ENCODE assay signal across 9 cellular contexts in genomic region chr22:39472570-39473556, GRCh38. TPM values are rescaled to one million over a fixed set of nuclear protein-coding genes. Genes with fewer than 3 reads are reported as not detected.
DNase-seq lines count a peak whose midpoint lies in the region; ATAC-seq and TF ChIP-seq lines count a peak whose summit lies in the region.
"Had no signal": no experiment of that assay in that cellular context is flagged by ENCODE, and none has a peak within 500 bp of the region (broad histone marks: within the 10 kb centered on the region; RNA-seq: fewer than 3 reads in every experiment).

No MANE protein-coding gene starts in this region.

- in situ Hi-C loops in HAP-1 (cut with MboI; ENCODE audit: low sequenced_read_pairs), result no loop called here

- H3K9ac ChIP-seq in colonic mucosa (ENCODE audit: low read depth in 2 of 2, low read length in 2 of 2), result peak overlapping the region in 1 of 2 donors; percentile 53

- H3K27ac Mint-ChIP-seq in osteocyte (ENCODE audit: unreplicated experiment), result peak overlapping the region; percentile 85
- H3K27ac Mint-ChIP-seq: activated CD4-positive, alpha-beta memory T cell treated with anti-CD3 and anti-CD28 coated beads, Interleukin-2, amount 10 ng/mL, durations not matched to agents 7 days and 5 days had no signal

- H3K36me3 ChIP-seq in DOHH2 (ENCODE audit: control insufficient read depth, low read length) (peaks cover 34% of the 10 kb centered on the region), colonic mucosa (no peaks in the 10 kb centered on the region), HAP-1 (replicated peaks) (no peaks in the 10 kb centered on the region)

- ATAC-seq in HG02885 (IDR thresholded peaks at IDR 0.05; ENCODE audit: poor library complexity, unreplicated experiment), result no peak
- ATAC-seq in HG03095 (IDR thresholded peaks at IDR 0.05; ENCODE audit: unreplicated experiment), result no peak
- ATAC-seq in HG02571 (IDR thresholded peaks at IDR 0.05; ENCODE audit: unreplicated experiment), result no peak

- peak overlapping the region; percentile 64 for H3K4me3 ChIP-seq in DOHH2 (ENCODE audit: low read length)
- H3K4me3 ChIP-seq in colonic mucosa, result peak overlapping the region; percentile 14
- no peak overlapping the region for H3K4me3 ChIP-seq in HAP-1

- H3K27ac ChIP-seq in DOHH2 (ENCODE audit: low read depth, low read length), result peak overlapping the region; percentile 97
- peak overlapping the region; percentile 69 for H3K27ac ChIP-seq in colonic mucosa

- TF ChIP-seq CTCF in DOHH2 (IDR thresholded peaks at IDR 0.05; ENCODE audit: low read depth, low read length, poor library complexity, severe bottlenecking), result no peak
- TF ChIP-seq CTCF in colonic mucosa (IDR thresholded peaks at IDR 0.05), result no peak
- no peak for TF ChIP-seq CTCF in osteocyte (IDR thresholded peaks at IDR 0.05)

- peaks cover 65% of the 10 kb centered on the region for H3K4me1 Mint-ChIP-seq in osteocyte (ENCODE audit: unreplicated experiment)

- H3K4me1 ChIP-seq in DOHH2 (ENCODE audit: control insufficient read depth, low read length) (peaks cover 68% of the 10 kb centered on the region), colonic mucosa (peaks cover 35% of the 10 kb centered on the region), HAP-1 (no peaks in the 10 kb centered on the region)

- peaks cover 13% of the 10 kb centered on the region for H3F3A ChIP-seq in DOHH2 (ENCODE audit: control insufficient read depth, insufficient read depth)

- no peaks in the 10 kb centered on the region for H3K9me2 ChIP-seq in DOHH2 (replicated peaks; ENCODE audit: control insufficient read depth, low read length)

- intact Hi-C loops in colonic mucosa (cut with DNase I), result no loop called here

- peaks cover 95% of the 10 kb centered on the region for H3K79me2 ChIP-seq in DOHH2 (ENCODE audit: control insufficient read depth, low read length)

- H4K20me1 ChIP-seq in DOHH2 (ENCODE audit: control insufficient read depth, insufficient read depth, low read depth, low read length), result peaks cover 3% of the 10 kb centered on the region; the same call in 1 of the 2 replicates

- no peaks in the 10 kb centered on the region for H3K36me3 Mint-ChIP-seq in osteocyte (ENCODE audit: unreplicated experiment)

- H3K4me3 Mint-ChIP-seq in osteocyte (ENCODE audit: unreplicated experiment), result no peak overlapping the region
- H3K4me3 Mint-ChIP-seq: activated CD4-positive, alpha-beta memory T cell treated with anti-CD3 and anti-CD28 coated beads, Interleukin-2, amount 10 ng/mL, durations not matched to agents 7 days and 5 days had no signal

- no peaks in the 10 kb centered on the region for H3K27me3 ChIP-seq in DOHH2 (ENCODE audit: control insufficient read depth, low read length)
- H3K27me3 ChIP-seq in colonic mucosa, result no peaks in the 10 kb centered on the region
- no peaks in the 10 kb centered on the region for H3K27me3 ChIP-seq in HAP-1 (ENCODE audit: low read depth)

- no peaks in the 10 kb centered on the region for H3K9me3 Mint-ChIP-seq in osteocyte (ENCODE audit: unreplicated experiment)
- H3K9me3 Mint-ChIP-seq: activated CD4-positive, alpha-beta memory T cell treated with anti-CD3 and anti-CD28 coated beads, Interleukin-2, amount 10 ng/mL, durations not matched to agents 7 days and 5 days had no signal

- H3K27me3 Mint-ChIP-seq in osteocyte (ENCODE audit: unreplicated experiment), result no peaks in the 10 kb centered on the region
- H3K27me3 Mint-ChIP-seq: activated CD4-positive, alpha-beta memory T cell treated with anti-CD3 and anti-CD28 coated beads, Interleukin-2, amount 10 ng/mL, durations not matched to agents 7 days and 5 days had no signal

- no peaks in the 10 kb centered on the region for H3K9me3 ChIP-seq in DOHH2 (ENCODE audit: control insufficient read depth, insufficient read depth, low read length)
- no peaks in the 10 kb centered on the region for H3K9me3 ChIP-seq in colonic mucosa
- H3K9me3 ChIP-seq in HAP-1, result no peaks in the 10 kb centered on the region

- peak; percentile 16 for DNase-seq in NCI-H2029 treated with DMSO at 0.1 percent for 48 hours (lab: John Stamatoyannopoulos, UW)
- DNase-seq in colonic mucosa, result peak; percentile 93
- no peak for DNase-seq in osteocyte (ENCODE audit: extremely low spot score, unreplicated experiment)
- DNase-seq in HAP-1 (ENCODE audit: low spot score in 2 of 2), result no peak
- DNase-seq: activated CD4-positive, alpha-beta memory T cell treated with anti-CD3 and anti-CD28 coated beads, Interleukin-2, amount 10 ng/mL, durations not matched to agents 7 days and 5 days had no signal

- peak overlapping the region; percentile 82 for H3K4me2 ChIP-seq in DOHH2 (ENCODE audit: low read length)

RNA-seq across cellular contexts. Expression of gene MGAT3, which starts 16.1 kb away (rescaled TPM):
- total RNA-seq in colonic mucosa (10 to 100 TPM in 1 of 2 donors, 1 to 10 TPM in 1; 8.9 to 19.1 TPM), osteocyte (9.4 and 10.9 TPM in 2 replicates)

RNA-seq across cellular contexts. Expression of gene MIEF1, which starts 29.2 kb away (rescaled TPM):
- 10 to 100 TPM; 28.6 to 36.6 TPM for total RNA-seq in colonic mucosa
- total RNA-seq in osteocyte, result 24.8 and 25.8 TPM in 2 replicates

RNA-seq across cellular contexts. Expression of gene ATF4, which starts 47.5 kb away (rescaled TPM):
- total RNA-seq in colonic mucosa (100 to 1,000 TPM; 279 to 302 TPM), osteocyte (408 and 440 TPM in 2 replicates)

RNA-seq across cellular contexts. Expression of gene RPS19BP1, which starts 59.7 kb away (rescaled TPM):
- 100 to 1,000 TPM in 1 of 2 donors, 10 to 100 TPM in 1; 61.4 to 111 TPM for total RNA-seq in colonic mucosa
- 51.1 and 53.1 TPM in 2 replicates for total RNA-seq in osteocyte

Comparison
In these comparisons a context has a peak if more than half of its experiments do, and no peak if none do; other contexts are left out.
1. DNase-seq: peak in NCI-H2029 treated with DMSO at 0.1 percent for 48 hours (single experiment) and colonic mucosa (single experiment); none in osteocyte (single experiment) and HAP-1 (0 of 2).